ENCODE assay signal across 1 cellular context in genomic region chr12:94459773-94460593, GRCh38.
TF ChIP-seq lines count a peak whose summit lies in the region.

CEP83 (minus strand) TSS chr12:94459867; CDS start chr12:94412490, 47,377 bp downstream.

TF ChIP-seq in HepG2, 621 proteins besides CTCF, POLR2A, EP300 and RAD21 (continued from another document and continues in another):
- TF ChIP-seq ZNF281 (CRISPR knock-in tag; IDR thresholded peaks at IDR 0.05; ENCODE audit: borderline replicate concordance), result peak; percentile 35; the same call in 1 of the 2 replicates
- TF ChIP-seq ZNF781 (CRISPR knock-in tag; IDR thresholded peaks at IDR 0.05; ENCODE audit: borderline replicate concordance, not compliant biosample characterization), result no peak
- no peak for TF ChIP-seq THYN1 (CRISPR knock-in tag; IDR thresholded peaks at IDR 0.05; ENCODE audit: borderline replicate concordance, low read depth)
- no peak for TF ChIP-seq ZNF720 (CRISPR knock-in tag; IDR thresholded peaks at IDR 0.05)
- TF ChIP-seq PAF1 (CRISPR knock-in tag; IDR thresholded peaks at IDR 0.05), result no peak
- TF ChIP-seq REL (CRISPR knock-in tag; conservative IDR thresholded peaks at IDR 0.05), result peak; percentile 32
- TF ChIP-seq PPARG (CRISPR knock-in tag; conservative IDR thresholded peaks at IDR 0.05), result peak; percentile 49; the same call in 1 of the 2 replicates
- peak; percentile 31; the same call in 1 of the 2 replicates for TF ChIP-seq NR2C2 (CRISPR knock-in tag; IDR thresholded peaks at IDR 0.05; ENCODE audit: borderline replicate concordance)
- 0 out of 2 replicates have a peak, but pooled peaks have one; percentile 48 for TF ChIP-seq ZNF816 (CRISPR knock-in tag; IDR thresholded peaks at IDR 0.05; ENCODE audit: borderline replicate concordance)
- peak; percentile 45; the same call in 1 of the 2 replicates for TF ChIP-seq TFE3 (CRISPR knock-in tag; IDR thresholded peaks at IDR 0.05)
- peak; percentile 33; the same call in 1 of the 2 replicates for TF ChIP-seq ZNF276 (CRISPR knock-in tag; IDR thresholded peaks at IDR 0.05; ENCODE audit: low read depth)
- peak; percentile 51 for TF ChIP-seq GATAD2A (CRISPR knock-in tag; IDR thresholded peaks at IDR 0.05)
- peak; percentile 77 for TF ChIP-seq ZNF766 (CRISPR knock-in tag; IDR thresholded peaks at IDR 0.05; ENCODE audit: borderline replicate concordance)
- TF ChIP-seq ZFP82 (CRISPR knock-in tag; IDR thresholded peaks at IDR 0.05; ENCODE audit: borderline replicate concordance), result peak; percentile 51; the same call in 1 of the 2 replicates
- TF ChIP-seq DPF2 (CRISPR knock-in tag; IDR thresholded peaks at IDR 0.05; ENCODE audit: borderline replicate concordance, low read depth), result no peak
- peak; percentile 62; the same call in 1 of the 2 replicates for TF ChIP-seq ZNF431 (CRISPR knock-in tag; IDR thresholded peaks at IDR 0.05; ENCODE audit: borderline replicate concordance, low read depth)
- peak; percentile 92 for TF ChIP-seq SAP130 (CRISPR knock-in tag; IDR thresholded peaks at IDR 0.05; ENCODE audit: low read depth)
- TF ChIP-seq CHD4 (IDR thresholded peaks at IDR 0.05; ENCODE audit: borderline replicate concordance, low read length), result no peak
- no peak for TF ChIP-seq TP53 (CRISPR knock-in tag; conservative IDR thresholded peaks at IDR 0.05)
- TF ChIP-seq ZNF549 (CRISPR knock-in tag; IDR thresholded peaks at IDR 0.05), result no peak
- TF ChIP-seq RARA (CRISPR knock-in tag; IDR thresholded peaks at IDR 0.05), result peak; percentile 35; the same call in 1 of the 2 replicates
- TF ChIP-seq MLXIP (CRISPR knock-in tag; IDR thresholded peaks at IDR 0.05; ENCODE audit: borderline replicate concordance), result no peak
- no peak for TF ChIP-seq EHMT2 (IDR thresholded peaks at IDR 0.05; ENCODE audit: borderline replicate concordance, low read depth, low read length)
- peak; percentile 37; the same call in 1 of the 2 replicates for TF ChIP-seq ELF4 (CRISPR knock-in tag; IDR thresholded peaks at IDR 0.05; ENCODE audit: borderline replicate concordance)
- TF ChIP-seq EEA1 (CRISPR knock-in tag; IDR thresholded peaks at IDR 0.05; ENCODE audit: borderline replicate concordance), result peak; percentile 85; the same call in 1 of the 2 replicates
- peak; percentile 59 for TF ChIP-seq RXRA (CRISPR knock-in tag; IDR thresholded peaks at IDR 0.05)
- TF ChIP-seq ZNF674 (CRISPR knock-in tag; IDR thresholded peaks at IDR 0.05; ENCODE audit: low read depth), result peak; percentile 78; the same call in 1 of the 2 replicates
- TF ChIP-seq SAFB2 (CRISPR knock-in tag; IDR thresholded peaks at IDR 0.05; ENCODE audit: borderline replicate concordance, low read depth), result peak; percentile 93; the same call in 1 of the 2 replicates
- TF ChIP-seq IRX3 (CRISPR knock-in tag; IDR thresholded peaks at IDR 0.05; ENCODE audit: borderline replicate concordance, low read depth), result no peak
- no peak for TF ChIP-seq ZNF18 (CRISPR knock-in tag; IDR thresholded peaks at IDR 0.05; ENCODE audit: insufficient replicate concordance)
- TF ChIP-seq DNMT1 (CRISPR knock-in tag; IDR thresholded peaks at IDR 0.05), result peak; percentile 90
- TF ChIP-seq KIAA2018 (CRISPR knock-in tag; IDR thresholded peaks at IDR 0.05; ENCODE audit: borderline replicate concordance), result peak; percentile 39; the same call in 1 of the 2 replicates
- no peak for TF ChIP-seq ZSCAN20 (CRISPR knock-in tag; IDR thresholded peaks at IDR 0.05; ENCODE audit: borderline replicate concordance)
- peak; percentile 38; the same call in 1 of the 2 replicates for TF ChIP-seq PCBP1 (IDR thresholded peaks at IDR 0.05; ENCODE audit: borderline replicate concordance, low read depth, low read length)
- peak; percentile 95 for TF ChIP-seq HOXA3 (CRISPR knock-in tag; IDR thresholded peaks at IDR 0.05)
- TF ChIP-seq CREM (IDR thresholded peaks at IDR 0.05), result peak; percentile 60; the same call in 1 of the 2 replicates
- TF ChIP-seq CREM (CRISPR knock-in tag; IDR thresholded peaks at IDR 0.05), result no peak; the same call in 1 of the 2 replicates
- TF ChIP-seq ZNF333 (CRISPR knock-in tag; IDR thresholded peaks at IDR 0.05; ENCODE audit: borderline replicate concordance), result peak; percentile 49; the same call in 1 of the 2 replicates
